ENCODE assay signal across 28 cellular contexts in genomic region chr17:80422981-80423380, GRCh38. TPM values are rescaled to one million over a fixed set of nuclear protein-coding genes. Genes with fewer than 3 reads are reported as not detected.
DNase-seq lines count a peak whose midpoint lies in the region; ATAC-seq and TF ChIP-seq lines count a peak whose summit lies in the region.
"Had no signal": no experiment of that assay in that cellular context is flagged by ENCODE, and none has a peak within 500 bp of the region (broad histone marks: within the 10 kb centered on the region; RNA-seq: fewer than 3 reads in every experiment).

No MANE protein-coding gene starts in this region.

- H2AFZ ChIP-seq in neuronal stem cell (ENCODE audit: low read length), result no peak overlapping the region

- H3K4me1 ChIP-seq in BLaER1, result peaks cover 60% of the 10 kb centered on the region
- peaks cover 0 to 1% of the 10 kb centered on the region in 2 donors for H3K4me1 ChIP-seq in neuronal stem cell (ENCODE audit: control insufficient read depth in 2 of 2, insufficient read depth in 1 of 2, low read depth in 1 of 2, low read length in 2 of 2)
- H3K4me1 ChIP-seq in prostate gland (replicated peaks), result no peaks in the 10 kb centered on the region
- H3K4me1 ChIP-seq: breast epithelium had no signal

- no peak overlapping the region for H2BK15ac ChIP-seq in neuronal stem cell (ENCODE audit: low read length)

- H3K27me3 ChIP-seq in BLaER1 (no peaks in the 10 kb centered on the region), MG63 (no peaks in the 10 kb centered on the region), neuronal stem cell (ENCODE audit: control insufficient read depth in 3 of 3, insufficient read depth in 3 of 3, low read depth in 1 of 3, low read length in 3 of 3) (no peaks in the 10 kb centered on the region), prostate gland (replicated peaks; ENCODE audit: insufficient read depth) (no peaks in the 10 kb centered on the region)
- H3K27me3 ChIP-seq: breast epithelium had no signal

- ATAC-seq in left cardiac atrium (peak; percentile 15 to 28), GM18861 (IDR thresholded peaks at IDR 0.05; ENCODE audit: unreplicated experiment) (no peak), GM19035 (IDR thresholded peaks at IDR 0.05; ENCODE audit: unreplicated experiment) (no peak)
- ATAC-seq: A549; naive thymus-derived CD4-positive, alpha-beta T cell; T-cell had no signal

- H2BK12ac ChIP-seq in neuronal stem cell (ENCODE audit: low read length), result no peak overlapping the region

- H3K14ac ChIP-seq in neuronal stem cell (ENCODE audit: low read length), result no peak overlapping the region

- no peak overlapping the region for H3K4ac ChIP-seq in neuronal stem cell (ENCODE audit: low read length)

- H4K8ac ChIP-seq in neuronal stem cell (ENCODE audit: low read depth, low read length), result no peak overlapping the region

- H3K9me3 ChIP-seq in BLaER1 (no peaks in the 10 kb centered on the region), MG63 (no peaks in the 10 kb centered on the region), neuronal stem cell (replicated peaks in 1 of 2; ENCODE audit: control insufficient read depth in 2 of 2, insufficient read depth in 1 of 2, low read depth in 1 of 2, low read length in 2 of 2) (peaks cover 0 to 2% of the 10 kb centered on the region in 2 donors), prostate gland (no peaks in the 10 kb centered on the region)
- H3K9me3 ChIP-seq: A549, breast epithelium had no signal

- intact Hi-C loops in left cardiac atrium (cut with DNase I), result loop anchor here (10.0 kb wide), 2 partner anchors 152 to 672 kb away; no protein-coding TSS in a partner anchor
- intact Hi-C loops in prostate gland (cut with DNase I), result no loop called here

- TF ChIP-seq CTCF in prostate gland (IDR thresholded peaks at IDR 0.05), result no peak

- peak overlapping the region; percentile 98 for H3K23ac ChIP-seq in neuronal stem cell (ENCODE audit: low read depth, low read length, poor library complexity)

- DNase-seq in MG63 (peak; percentile 49), left cardiac atrium (peak; percentile 58), neuronal stem cell (ENCODE audit: low spot score) (no peak), HUDEP-2 (lab: John Stamatoyannopoulos, UW; ENCODE audit: unreplicated experiment in 76 of 76) (no peak), prostate gland (ENCODE audit: low spot score) (no peak)
- DNase-seq: activated B cell treated with CpG ODN at 0.5 μM for 24 hours; activated CD4-positive, alpha-beta T cell treated with anti-CD3 and anti-CD28 coated beads, Interleukin-2, amount 50 U/mL, for 4 hours; DMS79; effector memory CD4-positive, alpha-beta T cell; erythroblast; foreskin fibroblast; GDM1; Kasumi-1; midbrain; MV-4-11; naive thymus-derived CD4-positive, alpha-beta T cell; NCI-H510A; NK-92 treated with Interleukin-12 subunit alpha and Interleukin-12 subunit beta, amount 100 ng/mL, for 24 hours; stimulated activated CD4-positive, alpha-beta T cell treated with anti-CD3 and anti-CD28 coated beads, Interleukin-12 subunit alpha, Interleukin-12 subunit beta, amount 100 ng/mL, for 4 hours; stimulated activated CD4-positive, alpha-beta T cell treated with anti-CD3 and anti-CD28 coated beads, Interleukin-4, amount 100 ng/mL, for 1 hour; substantia nigra; T-cell had no signal

- H2BK5ac ChIP-seq in neuronal stem cell (ENCODE audit: low read length), result no peak overlapping the region

- no peak overlapping the region for H2AK5ac ChIP-seq in neuronal stem cell (ENCODE audit: low read depth, low read length)

- no peak overlapping the region for H4K91ac ChIP-seq in neuronal stem cell (ENCODE audit: low read depth, low read length, poor library complexity)

- H3K79me1 ChIP-seq in neuronal stem cell (ENCODE audit: low read depth, low read length), result no peaks in the 10 kb centered on the region

- WGBS in neuronal stem cell (ENCODE audit: extremely low coverage in 2 of 2, insufficient read length in 2 of 2, insufficient replicate concordance in 1 of 2), 2 donors, result no CpG with 5 or more reads among the region's 20 CpGs
- 67% methylated on average over 18 of the region's 20 CpGs for WGBS in prostate gland

- H3K27ac ChIP-seq in BLaER1, result peak overlapping the region; percentile 65; the same call in 1 of the 2 replicates
- H3K27ac ChIP-seq in neuronal stem cell (replicated peaks; ENCODE audit: low read length), result no peak overlapping the region
- no peak overlapping the region for H3K27ac ChIP-seq in prostate gland
- H3K27ac ChIP-seq: A549, HL-60 had no signal

- peaks cover 5% of the 10 kb centered on the region; the same call in 1 of the 2 replicates for H3K36me3 ChIP-seq in BLaER1
- H3K36me3 ChIP-seq in MG63, result peaks cover 9% of the 10 kb centered on the region
- H3K36me3 ChIP-seq in neuronal stem cell (replicated peaks in 1 of 2; ENCODE audit: control insufficient read depth in 2 of 2, insufficient read depth in 2 of 2, low read length in 2 of 2), result peaks cover 7 to 21% of the 10 kb centered on the region in 2 donors
- no peaks in the 10 kb centered on the region for H3K36me3 ChIP-seq in prostate gland
- H3K36me3 ChIP-seq: breast epithelium had no signal

- H3K18ac ChIP-seq in neuronal stem cell (ENCODE audit: low read length), result no peak overlapping the region

- peaks cover 19% of the 10 kb centered on the region for H4K20me1 ChIP-seq in BLaER1

- no peak overlapping the region for H3K4me3 ChIP-seq in BLaER1
- no peak overlapping the region for H3K4me3 ChIP-seq in MG63
- H3K4me3 ChIP-seq in neuronal stem cell (ENCODE audit: low read length in 2 of 2), result no peak overlapping the region
- H3K4me3 ChIP-seq in prostate gland, result no peak overlapping the region
- H3K4me3 ChIP-seq: A549, breast epithelium had no signal

- no peak overlapping the region for H2BK120ac ChIP-seq in neuronal stem cell (ENCODE audit: low read depth, low read length)

- peak overlapping the region; percentile 86 for H3K4me2 ChIP-seq in BLaER1
- no peak overlapping the region for H3K4me2 ChIP-seq in neuronal stem cell (ENCODE audit: insufficient read depth, low read length, poor library complexity, severe bottlenecking)
- H3K4me2 ChIP-seq: A549 had no signal

- no peak for TF ChIP-seq POLR2A in prostate gland (IDR thresholded peaks at IDR 0.05)

- H3K9ac ChIP-seq in BLaER1, result no peak overlapping the region
- no peak overlapping the region for H3K9ac ChIP-seq in neuronal stem cell (ENCODE audit: low read depth, low read length, poor library complexity)

RNA-seq across cellular contexts. Expression of gene ENDOV, which starts 8.0 kb away (rescaled TPM):
- total RNA-seq in MG63 (2014; rRNA removed; shearing (Covaris generic); ENCODE audit: low replicate concordance), result 20.4 and 39.7 TPM in 2 replicates
- 10 to 100 TPM; 10.3 to 11.7 TPM for total RNA-seq in left cardiac atrium
- 24.9 TPM for polyA plus RNA-seq in neuronal stem cell (2013, experiment 1 of 2)
- polyA plus RNA-seq in neuronal stem cell (2013, experiment 2 of 2), result 22.9 TPM
- total RNA-seq in prostate gland, result 10 to 100 TPM; 17.0 to 36.9 TPM

RNA-seq across cellular contexts. Expression of gene NPTX1, which starts 53.4 kb away (rescaled TPM):
- 0.91 TPM in 1 of 2 replicates, not detected in the other for total RNA-seq in MG63 (2014; rRNA removed; shearing (Covaris generic); ENCODE audit: low replicate concordance)
- total RNA-seq in left cardiac atrium, result not detected
- polyA plus RNA-seq in neuronal stem cell (2013, experiment 1 of 2), result 0.43 TPM
- polyA plus RNA-seq in neuronal stem cell (2013, experiment 2 of 2), result 0.35 TPM
- total RNA-seq in prostate gland, result under 1 TPM; 0.34 to 0.73 TPM
- polyA plus RNA-seq: naive thymus-derived CD4-positive, alpha-beta T cell had no signal

Comparison
In these comparisons a context has a peak if more than half of its experiments do, and no peak if none do; other contexts are left out.
1. DNase-seq: peak in MG63 (single experiment) and left cardiac atrium (single experiment); none in neuronal stem cell (single experiment), HUDEP-2 (0 of 76) and prostate gland (single experiment).
2. ATAC-seq: peak in left cardiac atrium (2 of 2); none in GM18861 (single experiment) and GM19035 (single experiment).